In genomic region chr4:189792819-189793618, GRCh38 we compare ENCODE assay signal across 8 cellular contexts.
DNase-seq lines count a peak whose midpoint lies in the region; ATAC-seq and TF ChIP-seq lines count a peak whose summit lies in the region.

No MANE protein-coding gene starts in this region.

- H3K36me3 Mint-ChIP-seq in activated CD4-positive, alpha-beta memory T cell treated with anti-CD3 and anti-CD28 coated beads, Interleukin-2, amount 10 ng/mL, durations not matched to agents 7 days and 5 days (ENCODE audit: low read depth): no peaks in the 10 kb centered on the region
- no peaks in the 10 kb centered on the region for H3K36me3 Mint-ChIP-seq in endothelial cell (ENCODE audit: low read depth, unreplicated experiment)

- peak; percentile 97 for ATAC-seq in GM19351 (IDR thresholded peaks at IDR 0.05; ENCODE audit: unreplicated experiment)
- peak; percentile 92 for ATAC-seq in HG03378 (IDR thresholded peaks at IDR 0.05; ENCODE audit: unreplicated experiment)

- H3K9me3 Mint-ChIP-seq in activated CD4-positive, alpha-beta memory T cell treated with anti-CD3 and anti-CD28 coated beads, Interleukin-2, amount 10 ng/mL, durations not matched to agents 7 days and 5 days: no peaks in the 10 kb centered on the region
- peaks cover 4% of the 10 kb centered on the region for H3K9me3 Mint-ChIP-seq in endothelial cell (ENCODE audit: unreplicated experiment)

- no peaks in the 10 kb centered on the region for H3K4me1 Mint-ChIP-seq in activated CD4-positive, alpha-beta memory T cell treated with anti-CD3 and anti-CD28 coated beads, Interleukin-2, amount 10 ng/mL, durations not matched to agents 7 days and 5 days
- no peaks in the 10 kb centered on the region for H3K4me1 Mint-ChIP-seq in endothelial cell (ENCODE audit: unreplicated experiment)

- no peak overlapping the region for H3K4me3 Mint-ChIP-seq in activated CD4-positive, alpha-beta memory T cell treated with anti-CD3 and anti-CD28 coated beads, Interleukin-2, amount 10 ng/mL, durations not matched to agents 7 days and 5 days
- H3K4me3 Mint-ChIP-seq in endothelial cell (ENCODE audit: unreplicated experiment): no peak overlapping the region

- no peak overlapping the region for H3K27ac Mint-ChIP-seq in activated CD4-positive, alpha-beta memory T cell treated with anti-CD3 and anti-CD28 coated beads, Interleukin-2, amount 10 ng/mL, durations not matched to agents 7 days and 5 days
- no peak overlapping the region for H3K27ac Mint-ChIP-seq in endothelial cell (ENCODE audit: unreplicated experiment)

- no peaks in the 10 kb centered on the region for H3K27me3 Mint-ChIP-seq in activated CD4-positive, alpha-beta memory T cell treated with anti-CD3 and anti-CD28 coated beads, Interleukin-2, amount 10 ng/mL, durations not matched to agents 7 days and 5 days
- peaks cover 3% of the 10 kb centered on the region for H3K27me3 Mint-ChIP-seq in endothelial cell (ENCODE audit: unreplicated experiment)

- CTCF ChIA-PET in activated CD4-positive, alpha-beta memory T cell treated with anti-CD3 and anti-CD28 coated beads, Interleukin-2, amount 10 ng/mL, durations not matched to agents 7 days and 5 days (lab: Charles Lee): interaction anchor here (0.6 to 1.8 kb wide), 10 partner anchors 9 to 589 kb away, joined by 3 to 11 read pairs (median 3); no protein-coding TSS in a partner anchor

- POLR2A ChIA-PET in activated CD4-positive, alpha-beta memory T cell treated with anti-CD3 and anti-CD28 coated beads, Interleukin-2, amount 10 ng/mL, durations not matched to agents 7 days and 5 days (lab: Charles Lee): no interaction called here

- DNase-seq in COLO668 (lab: John Stamatoyannopoulos, UW; ENCODE audit: unreplicated experiment) (peak; percentile 59), NCI-H526 treated with DMSO at 0.1 percent for 48 hours (lab: John Stamatoyannopoulos, UW) (peak; percentile 64), endothelial cell (ENCODE audit: low spot score) (peak; percentile 79), middle frontal gyrus (ENCODE audit: extremely low spot score, low spot score) (peak; percentile 62)
- peak; percentile 61 for DNase-seq in activated CD4-positive, alpha-beta memory T cell treated with anti-CD3 and anti-CD28 coated beads, Interleukin-2, amount 10 ng/mL, durations not matched to agents 7 days and 5 days
- DNase-seq in stimulated activated naive CD4-positive, alpha-beta T cell treated with Interleukin-2 at 50 U/mL for 16 hours (lab: John Stamatoyannopoulos, UW): peak; percentile 0

- peak; percentile 90 for TF ChIP-seq CTCF in endothelial cell (IDR thresholded peaks at IDR 0.05; ENCODE audit: unreplicated experiment)

Comparison
In these comparisons a context has a peak if more than half of its experiments do, and no peak if none do; other contexts are left out.
1. Peak in every context shown above with its lines: DNase-seq and ATAC-seq.
2. DNase-seq: peak in every context shown above with its lines; median percentile 79 in endothelial cell; 64 in NCI-H526 treated with DMSO at 0.1 percent for 48 hours; 62 in middle frontal gyrus; 61 in activated CD4-positive, alpha-beta memory T cell treated with anti-CD3 and anti-CD28 coated beads, Interleukin-2, amount 10 ng/mL, durations not matched to agents 7 days and 5 days; 59 in COLO668; 0 in stimulated activated naive CD4-positive, alpha-beta T cell treated with Interleukin-2 at 50 U/mL for 16 hours.